In the genomic region with DNA sequence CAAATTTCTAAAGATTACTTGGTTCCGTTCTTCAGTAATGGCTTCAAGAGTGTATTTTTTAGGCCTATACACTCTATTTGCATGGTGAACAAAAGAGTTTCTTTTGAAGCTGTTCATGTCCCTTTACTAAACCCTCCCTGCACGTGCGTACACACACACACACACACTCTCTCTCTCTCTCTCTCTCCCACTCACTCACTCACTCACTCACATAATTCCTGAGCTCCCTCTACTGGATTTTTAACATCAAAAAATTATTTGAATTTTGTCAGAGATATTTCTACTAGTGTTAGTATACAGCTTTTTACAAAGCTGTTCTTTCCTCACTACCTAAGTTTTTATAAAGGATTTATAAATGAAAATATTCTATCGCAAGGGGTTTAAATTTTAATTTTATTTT, we compare ENCODE assay signal across 12 cellular contexts.
DNase-seq lines count a peak whose midpoint lies in the region; ATAC-seq and TF ChIP-seq lines count a peak whose summit lies in the region.
"Had no signal": no experiment of that assay in that cellular context is flagged by ENCODE, and none has a peak within 500 bp of the region (broad histone marks: within the 10 kb centered on the region; RNA-seq: fewer than 3 reads in every experiment).

No MANE protein-coding gene starts in this region.

- H3K79me2 ChIP-seq in KMS-11 (ENCODE audit: insufficient read depth, low read depth) = no peaks in the 10 kb centered on the region

- TF ChIP-seq CTCF in KMS-11 (conservative IDR thresholded peaks at IDR 0.05; ENCODE audit: low read depth, low read length) (peak; percentile 35), WTC11 (IDR thresholded peaks at IDR 0.05) (no peak), WERI-Rb-1 (IDR thresholded peaks at IDR 0.05; ENCODE audit: low read depth, low read length) (no peak)

- POLR2A ChIA-PET in WTC11 (lab: Charles Lee) = no interaction called here

- H3K27me3 ChIP-seq in KMS-11 (ENCODE audit: insufficient read depth, low read depth) (no peaks in the 10 kb centered on the region), WERI-Rb-1 (ENCODE audit: insufficient read depth, low read depth, severe bottlenecking) (no peaks in the 10 kb centered on the region)
- H3K27me3 ChIP-seq: MG63 had no signal

- H3K36me3 Mint-ChIP-seq in WTC11 = peaks cover 30% of the 10 kb centered on the region
- peaks cover 92% of the 10 kb centered on the region for H3K36me3 Mint-ChIP-seq in activated T-cell treated with anti-CD3 and anti-CD28 coated beads, Interleukin-2, amount 50 U/mL, for 24 hours (ENCODE audit: low read depth)

- H2AFZ ChIP-seq in KMS-11 (ENCODE audit: low read depth) = no peak overlapping the region

- no peaks in the 10 kb centered on the region for H3K9me3 ChIP-seq in WERI-Rb-1 (ENCODE audit: severe bottlenecking)
- H3K9me3 ChIP-seq: MG63, prostate gland had no signal

- no peaks in the 10 kb centered on the region for H3K27me3 Mint-ChIP-seq in WTC11 (ENCODE audit: low read depth)
- H3K27me3 Mint-ChIP-seq in activated T-cell treated with anti-CD3 and anti-CD28 coated beads, Interleukin-2, amount 50 U/mL, for 24 hours = no peaks in the 10 kb centered on the region
- H3K27me3 Mint-ChIP-seq: activated naive CD8-positive, alpha-beta T cell treated with anti-CD3 and anti-CD28 coated beads, Interleukin-2, amount 10 ng/mL, durations not matched to agents 7 days and 5 days had no signal

- H4K20me1 ChIP-seq in KMS-11 (ENCODE audit: insufficient read depth) = no peaks in the 10 kb centered on the region

- no peak overlapping the region for H3K4me3 Mint-ChIP-seq in WTC11
- H3K4me3 Mint-ChIP-seq in activated T-cell treated with anti-CD3 and anti-CD28 coated beads, Interleukin-2, amount 50 U/mL, for 24 hours = no peak overlapping the region
- H3K4me3 Mint-ChIP-seq: activated naive CD8-positive, alpha-beta T cell treated with anti-CD3 and anti-CD28 coated beads, Interleukin-2, amount 10 ng/mL, durations not matched to agents 7 days and 5 days had no signal

- H3K27ac Mint-ChIP-seq in WTC11 = 0 out of 2 replicates have a peak overlapping the region, but pooled peaks have one; percentile 13
- H3K27ac Mint-ChIP-seq in activated T-cell treated with anti-CD3 and anti-CD28 coated beads, Interleukin-2, amount 50 U/mL, for 24 hours = no peak overlapping the region
- H3K27ac Mint-ChIP-seq: activated naive CD8-positive, alpha-beta T cell treated with anti-CD3 and anti-CD28 coated beads, Interleukin-2, amount 10 ng/mL, durations not matched to agents 7 days and 5 days had no signal

- no peak overlapping the region for H3K4me3 ChIP-seq in KMS-11 (IDR thresholded peaks at IDR 0.05; ENCODE audit: insufficient read depth, low read depth, low read length)
- H3K4me3 ChIP-seq in WERI-Rb-1 (ENCODE audit: low read depth, low read length) = no peak overlapping the region
- H3K4me3 ChIP-seq: MG63, prostate gland had no signal

- H3K36me3 ChIP-seq in KMS-11 (ENCODE audit: insufficient read depth) = no peaks in the 10 kb centered on the region; the same call in 1 of the 2 replicates
- H3K36me3 ChIP-seq in WERI-Rb-1 = peaks cover 37% of the 10 kb centered on the region
- H3K36me3 ChIP-seq: prostate gland had no signal

- no peak for ATAC-seq in WTC11

- H3K27ac ChIP-seq in KMS-11 (no peak overlapping the region), WERI-Rb-1 (no peak overlapping the region)
- H3K27ac ChIP-seq: prostate gland had no signal

- H3K4me1 ChIP-seq in KMS-11 (ENCODE audit: low read depth, poor library complexity, severe bottlenecking) = no peaks in the 10 kb centered on the region
- H3K4me1 ChIP-seq: prostate gland had no signal

- peak; percentile 5 for DNase-seq in COR-L47 (lab: John Stamatoyannopoulos, UW)
- no peak for DNase-seq in WTC11 (ENCODE audit: low spot score)
- DNase-seq in kidney glomerular epithelial cell (lab: John Stamatoyannopoulos, UW) = peak; percentile 10
- DNase-seq in WERI-Rb-1 = no peak
- no peak for DNase-seq in nucleus accumbens (lab: John Stamatoyannopoulos, UW)
- no peak for DNase-seq in NCI-H2081 treated with DMSO at 0.1 percent for 48 hours (lab: John Stamatoyannopoulos, UW)
- DNase-seq in activated T-cell treated with anti-CD3 and anti-CD28 coated beads, Interleukin-2, amount 50 U/mL, for 24 hours = no peak
- DNase-seq: activated naive CD8-positive, alpha-beta T cell treated with anti-CD3 and anti-CD28 coated beads, Interleukin-2, amount 10 ng/mL, durations not matched to agents 7 days and 5 days; GOT3; MG63 had no signal

- H3K9me3 Mint-ChIP-seq in WTC11 = no peaks in the 10 kb centered on the region
- no peaks in the 10 kb centered on the region for H3K9me3 Mint-ChIP-seq in activated T-cell treated with anti-CD3 and anti-CD28 coated beads, Interleukin-2, amount 50 U/mL, for 24 hours
- H3K9me3 Mint-ChIP-seq: activated naive CD8-positive, alpha-beta T cell treated with anti-CD3 and anti-CD28 coated beads, Interleukin-2, amount 10 ng/mL, durations not matched to agents 7 days and 5 days had no signal

- no peak overlapping the region for H3K4me2 ChIP-seq in KMS-11

- H3K9ac ChIP-seq in KMS-11 = no peak overlapping the region

- CTCF ChIA-PET in WTC11 (lab: Charles Lee) = interaction anchor here (0.6 to 2.3 kb wide), 2 partner anchors 13 to 76 kb away, joined by 3 to 9 read pairs; no protein-coding TSS in a partner anchor

- no peaks in the 10 kb centered on the region for H3K4me1 Mint-ChIP-seq in WTC11
- no peaks in the 10 kb centered on the region for H3K4me1 Mint-ChIP-seq in activated T-cell treated with anti-CD3 and anti-CD28 coated beads, Interleukin-2, amount 50 U/mL, for 24 hours (ENCODE audit: low read depth)
- H3K4me1 Mint-ChIP-seq: activated naive CD8-positive, alpha-beta T cell treated with anti-CD3 and anti-CD28 coated beads, Interleukin-2, amount 10 ng/mL, durations not matched to agents 7 days and 5 days had no signal

TF ChIP-seq in WTC11, 78 proteins besides CTCF, POLR2A, EP300 and RAD21:
- TF ChIP-seq, protein P1, sequence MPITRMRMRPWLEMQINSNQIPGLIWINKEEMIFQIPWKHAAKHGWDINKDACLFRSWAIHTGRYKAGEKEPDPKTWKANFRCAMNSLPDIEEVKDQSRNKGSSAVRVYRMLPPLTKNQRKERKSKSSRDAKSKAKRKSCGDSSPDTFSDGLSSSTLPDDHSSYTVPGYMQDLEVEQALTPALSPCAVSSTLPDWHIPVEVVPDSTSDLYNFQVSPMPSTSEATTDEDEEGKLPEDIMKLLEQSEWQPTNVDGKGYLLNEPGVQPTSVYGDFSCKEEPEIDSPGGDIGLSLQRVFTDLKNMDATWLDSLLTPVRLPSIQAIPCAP (CRISPR knock-in tag; IDR thresholded peaks at IDR 0.05) = no peak
- TF ChIP-seq, protein P2, sequence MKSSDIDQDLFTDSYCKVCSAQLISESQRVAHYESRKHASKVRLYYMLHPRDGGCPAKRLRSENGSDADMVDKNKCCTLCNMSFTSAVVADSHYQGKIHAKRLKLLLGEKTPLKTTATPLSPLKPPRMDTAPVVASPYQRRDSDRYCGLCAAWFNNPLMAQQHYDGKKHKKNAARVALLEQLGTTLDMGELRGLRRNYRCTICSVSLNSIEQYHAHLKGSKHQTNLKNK (CRISPR knock-in tag; IDR thresholded peaks at IDR 0.05) = no peak

Comparison
In these comparisons a context has a peak if more than half of its experiments do, and no peak if none do; other contexts are left out.
1. DNase-seq: peak in COR-L47 (single experiment) and kidney glomerular epithelial cell (single experiment); none in WTC11 (single experiment), WERI-Rb-1 (single experiment), nucleus accumbens (0 of 56), NCI-H2081 treated with DMSO at 0.1 percent for 48 hours (single experiment) and activated T-cell treated with anti-CD3 and anti-CD28 coated beads, Interleukin-2, amount 50 U/mL, for 24 hours (single experiment).